12 cellular contexts compared by ENCODE assay signal in the genomic region with DNA sequence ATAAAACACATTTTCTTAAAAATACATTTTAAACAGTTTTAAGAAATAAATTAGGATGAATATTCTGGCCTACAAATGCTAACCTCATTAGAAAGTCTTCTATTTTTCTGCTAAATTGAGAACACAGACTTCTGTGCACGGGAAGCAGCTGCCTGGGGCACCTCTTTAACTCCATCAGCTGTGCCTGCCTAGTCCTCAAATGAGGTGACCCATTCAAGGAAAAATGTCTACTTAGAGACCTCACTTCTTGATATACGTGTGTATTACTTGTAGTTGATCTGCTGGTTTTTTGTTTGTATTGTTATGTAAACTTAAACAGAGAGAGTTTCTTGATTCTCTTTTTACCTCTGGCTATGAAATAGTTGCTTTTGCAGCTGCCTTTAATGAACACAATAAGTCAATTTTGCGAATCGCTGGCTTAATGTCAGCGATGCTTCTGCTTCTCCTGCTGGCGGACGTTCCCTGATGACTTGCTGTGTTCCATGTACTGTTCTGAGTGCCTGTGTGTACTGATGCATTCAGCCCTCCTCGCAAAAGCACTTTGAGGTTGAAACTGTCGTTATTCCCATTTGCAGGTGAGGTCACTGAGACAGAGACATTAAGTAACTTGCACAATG.
DNase-seq lines count a peak whose midpoint lies in the region; ATAC-seq and TF ChIP-seq lines count a peak whose summit lies in the region.
"Had no signal": no experiment of that assay in that cellular context is flagged by ENCODE, and none has a peak within 500 bp of the region (broad histone marks: within the 10 kb centered on the region; RNA-seq: fewer than 3 reads in every experiment).

No MANE protein-coding gene starts in this region.

- H3K4me3 ChIP-seq in fibroblast of the aortic adventitia (ENCODE audit: low read depth, low read length) = no peak overlapping the region
- H3K4me3 ChIP-seq: heart right ventricle, MG63 had no signal

- no peaks in the 10 kb centered on the region for H3K36me3 Mint-ChIP-seq in activated CD8-positive, alpha-beta T cell treated with anti-CD3 and anti-CD28 coated beads for 36 hours (ENCODE audit: low read depth)
- peaks cover 10% of the 10 kb centered on the region for H3K36me3 Mint-ChIP-seq in mesothelial cell of epicardium

- no peak overlapping the region for H3K27ac Mint-ChIP-seq in activated CD8-positive, alpha-beta T cell treated with anti-CD3 and anti-CD28 coated beads for 36 hours
- no peak overlapping the region for H3K27ac Mint-ChIP-seq in mesothelial cell of epicardium
- H3K27ac Mint-ChIP-seq: activated T-cell treated with anti-CD3 and anti-CD28 coated beads, Interleukin-2, amount 50 U/mL, for 24 hours had no signal

- no peak overlapping the region for H3K4me3 Mint-ChIP-seq in activated CD8-positive, alpha-beta T cell treated with anti-CD3 and anti-CD28 coated beads for 36 hours
- H3K4me3 Mint-ChIP-seq in mesothelial cell of epicardium = no peak overlapping the region
- H3K4me3 Mint-ChIP-seq: activated T-cell treated with anti-CD3 and anti-CD28 coated beads, Interleukin-2, amount 50 U/mL, for 24 hours had no signal

- POLR2A ChIA-PET in activated CD8-positive, alpha-beta T cell treated with anti-CD3 and anti-CD28 coated beads for 36 hours (lab: Charles Lee) = no interaction called here

- H3K4me1 Mint-ChIP-seq in activated CD8-positive, alpha-beta T cell treated with anti-CD3 and anti-CD28 coated beads for 36 hours (ENCODE audit: low read depth) = no peaks in the 10 kb centered on the region
- no peaks in the 10 kb centered on the region for H3K4me1 Mint-ChIP-seq in mesothelial cell of epicardium

- H3K27me3 Mint-ChIP-seq in activated CD8-positive, alpha-beta T cell treated with anti-CD3 and anti-CD28 coated beads for 36 hours = peaks cover 2% of the 10 kb centered on the region
- H3K27me3 Mint-ChIP-seq in mesothelial cell of epicardium (ENCODE audit: low read depth) = no peaks in the 10 kb centered on the region

- DNase-seq in DMS53 (lab: John Stamatoyannopoulos, UW) (peak; percentile 59), NCI-H345 (lab: John Stamatoyannopoulos, UW) (peak; percentile 40), fibroblast of the aortic adventitia (ENCODE audit: low read depth) (peak; percentile 18), pons (ENCODE audit: low spot score) (peak; percentile 92), ureter (ENCODE audit: low spot score) (no peak), mesothelial cell of epicardium (ENCODE audit: low spot score in 2 of 2, unreplicated experiment in 2 of 2) (no peak)
- DNase-seq in activated CD8-positive, alpha-beta T cell treated with anti-CD3 and anti-CD28 coated beads for 36 hours = no peak
- DNase-seq: activated T-cell treated with anti-CD3 and anti-CD28 coated beads, Interleukin-2, amount 50 U/mL, for 24 hours; heart right ventricle; MG63 had no signal

- intact Hi-C loops in activated CD8-positive, alpha-beta T cell treated with anti-CD3 and anti-CD28 coated beads for 36 hours (cut with micrococcal nuclease) = no loop called here

- TF ChIP-seq CTCF in fibroblast of the aortic adventitia (IDR thresholded peaks at IDR 0.05; ENCODE audit: insufficient read depth, low read length) = no peak
- no peak for TF ChIP-seq CTCF in activated CD8-positive, alpha-beta T cell treated with anti-CD3 and anti-CD28 coated beads for 36 hours (IDR thresholded peaks at IDR 0.05)
- TF ChIP-seq CTCF in mesothelial cell of epicardium (IDR thresholded peaks at IDR 0.05; ENCODE audit: unreplicated experiment) = no peak

- no peak for ATAC-seq in HG03175 (IDR thresholded peaks at IDR 0.05; ENCODE audit: unreplicated experiment)
- no peak for ATAC-seq in activated CD8-positive, alpha-beta T cell treated with anti-CD3 and anti-CD28 coated beads for 36 hours
- ATAC-seq: HCT116 had no signal

- H3K9me3 Mint-ChIP-seq in activated CD8-positive, alpha-beta T cell treated with anti-CD3 and anti-CD28 coated beads for 36 hours = no peaks in the 10 kb centered on the region
- H3K9me3 Mint-ChIP-seq in mesothelial cell of epicardium = peaks cover 16% of the 10 kb centered on the region
- H3K9me3 Mint-ChIP-seq: activated T-cell treated with anti-CD3 and anti-CD28 coated beads, Interleukin-2, amount 50 U/mL, for 24 hours had no signal

- CTCF ChIA-PET in activated CD8-positive, alpha-beta T cell treated with anti-CD3 and anti-CD28 coated beads for 36 hours (lab: Charles Lee) = no interaction called here

Comparison
In these comparisons a context has a peak if more than half of its experiments do, and no peak if none do; other contexts are left out.
1. DNase-seq: peak in DMS53 (single experiment), NCI-H345 (single experiment), fibroblast of the aortic adventitia (single experiment) and pons (single experiment); none in activated CD8-positive, alpha-beta T cell treated with anti-CD3 and anti-CD28 coated beads for 36 hours (single experiment), ureter (single experiment) and mesothelial cell of epicardium (0 of 2).